In genomic region chr5:161541-162110, GRCh38 we compare ENCODE assay signal across 17 cellular contexts. TPM values are rescaled to one million over a fixed set of nuclear protein-coding genes. Genes with fewer than 3 reads are reported as not detected.
DNase-seq lines count a peak whose midpoint lies in the region; ATAC-seq and TF ChIP-seq lines count a peak whose summit lies in the region.
"Had no signal": no experiment of that assay in that cellular context is flagged by ENCODE, and none has a peak within 500 bp of the region (broad histone marks: within the 10 kb centered on the region; RNA-seq: fewer than 3 reads in every experiment).

No MANE protein-coding gene starts in this region.

- no peak overlapping the region for H3K27ac ChIP-seq in heart left ventricle
- no peak overlapping the region for H3K27ac ChIP-seq in RWPE2 (ENCODE audit: poor library complexity, severe bottlenecking)
- H3K27ac ChIP-seq in neural progenitor cell: no peak overlapping the region
- H3K27ac ChIP-seq: A549, HL-60, PC-9, SK-N-MC had no signal

- H3K36me3 ChIP-seq in heart left ventricle (no peaks in the 10 kb centered on the region), RWPE2 (ENCODE audit: low read depth) (no peaks in the 10 kb centered on the region), neural progenitor cell (peaks cover 3% of the 10 kb centered on the region)

- H3K27me3 ChIP-seq in heart left ventricle (peaks cover 0 to 16% (median 0%) of the 10 kb centered on the region in 9 donors), RWPE2 (ENCODE audit: insufficient read depth, poor library complexity, severe bottlenecking) (peaks cover 6% of the 10 kb centered on the region), neural progenitor cell (no peaks in the 10 kb centered on the region)

- WGBS in heart left ventricle, 4 donors: 89 to 92% (median 91%) methylated on average over 25 of the region's 25 CpGs

- ATAC-seq in heart left ventricle (no peak), RWPE2 (ENCODE audit: low read depth) (no peak), GM18870 (IDR thresholded peaks at IDR 0.05; ENCODE audit: unreplicated experiment) (no peak), HG03457 (IDR thresholded peaks at IDR 0.05; ENCODE audit: unreplicated experiment) (no peak)
- ATAC-seq in stimulated activated memory B cell treated with anti-CD40 and anti-IgM and Interleukin-4, amounts not matched to agents 10 μg/mL and 1 μg/mL and 100 μg/mL, for 72 hours: peak; percentile 10

- TF ChIP-seq CTCF in heart left ventricle (IDR thresholded peaks at IDR 0.05) (no peak), RWPE2 (IDR thresholded peaks at IDR 0.05; ENCODE audit: poor library complexity, severe bottlenecking) (no peak), neural progenitor cell (IDR thresholded peaks at IDR 0.05) (no peak)

- no peak overlapping the region for H3K4me3 ChIP-seq in heart left ventricle
- no peak overlapping the region for H3K4me3 ChIP-seq in RWPE2 (ENCODE audit: severe bottlenecking)
- no peak overlapping the region for H3K4me3 ChIP-seq in neural progenitor cell
- H3K4me3 ChIP-seq: A549, PC-9, SK-N-MC had no signal

- DNase-seq in cardiac septum (ENCODE audit: low spot score) (peak; percentile 71), heart left ventricle (no peak), RWPE2 (ENCODE audit: low spot score) (peak; percentile 49), neural progenitor cell (ENCODE audit: low spot score) (no peak), NCI-H1930 (lab: John Stamatoyannopoulos, UW) (no peak)
- DNase-seq: NCI-H1417, NCI-H2029 treated with DMSO at 0.1 percent for 48 hours, NCI-H510A treated with DMSO at 0.1 percent for 48 hours, PC-9 had no signal

- H2AFZ ChIP-seq in neural progenitor cell (replicated peaks): no peak overlapping the region
- H2AFZ ChIP-seq: PC-9 had no signal

- no peak overlapping the region for H3K4me3 Mint-ChIP-seq in neural progenitor cell
- H3K4me3 Mint-ChIP-seq in stimulated activated memory B cell treated with anti-CD40 and anti-IgM and Interleukin-4, amounts not matched to agents 10 μg/mL and 1 μg/mL and 100 μg/mL, for 72 hours: no peak overlapping the region
- H3K4me3 Mint-ChIP-seq: CD14-positive monocyte had no signal

- H3K4me2 ChIP-seq in neural progenitor cell: no peak overlapping the region
- H3K4me2 ChIP-seq: A549, PC-9 had no signal

- H3K27me3 Mint-ChIP-seq in neural progenitor cell (ENCODE audit: insufficient read depth, low read depth): peaks cover 8% of the 10 kb centered on the region
- H3K27me3 Mint-ChIP-seq in stimulated activated memory B cell treated with anti-CD40 and anti-IgM and Interleukin-4, amounts not matched to agents 10 μg/mL and 1 μg/mL and 100 μg/mL, for 72 hours: peaks cover 42% of the 10 kb centered on the region

- H4K20me1 ChIP-seq in neural progenitor cell (ENCODE audit: low read depth): no peaks in the 10 kb centered on the region

- H3F3A ChIP-seq in neural progenitor cell (ENCODE audit: low read depth): peaks cover 19% of the 10 kb centered on the region

- H3K36me3 Mint-ChIP-seq in neural progenitor cell: peaks cover 27% of the 10 kb centered on the region
- no peaks in the 10 kb centered on the region for H3K36me3 Mint-ChIP-seq in stimulated activated memory B cell treated with anti-CD40 and anti-IgM and Interleukin-4, amounts not matched to agents 10 μg/mL and 1 μg/mL and 100 μg/mL, for 72 hours
- H3K36me3 Mint-ChIP-seq: CD14-positive monocyte had no signal

- H3K79me2 ChIP-seq in neural progenitor cell (ENCODE audit: low read depth): no peaks in the 10 kb centered on the region

- peak overlapping the region; percentile 34 for H3K27ac Mint-ChIP-seq in neural progenitor cell
- no peak overlapping the region for H3K27ac Mint-ChIP-seq in stimulated activated memory B cell treated with anti-CD40 and anti-IgM and Interleukin-4, amounts not matched to agents 10 μg/mL and 1 μg/mL and 100 μg/mL, for 72 hours
- H3K27ac Mint-ChIP-seq: CD14-positive monocyte had no signal

- no peak for TF ChIP-seq POLR2A in heart left ventricle (IDR thresholded peaks at IDR 0.05)

- H3K4me1 Mint-ChIP-seq in neural progenitor cell: peaks cover 7% of the 10 kb centered on the region
- H3K4me1 Mint-ChIP-seq in stimulated activated memory B cell treated with anti-CD40 and anti-IgM and Interleukin-4, amounts not matched to agents 10 μg/mL and 1 μg/mL and 100 μg/mL, for 72 hours: no peaks in the 10 kb centered on the region
- H3K4me1 Mint-ChIP-seq: CD14-positive monocyte had no signal

- H3K9me3 Mint-ChIP-seq in neural progenitor cell: peaks cover 8% of the 10 kb centered on the region
- no peaks in the 10 kb centered on the region for H3K9me3 Mint-ChIP-seq in stimulated activated memory B cell treated with anti-CD40 and anti-IgM and Interleukin-4, amounts not matched to agents 10 μg/mL and 1 μg/mL and 100 μg/mL, for 72 hours

- H3K9me3 ChIP-seq in heart left ventricle: no peaks in the 10 kb centered on the region
- no peaks in the 10 kb centered on the region for H3K9me3 ChIP-seq in RWPE2 (ENCODE audit: severe bottlenecking)
- H3K9me3 ChIP-seq in neural progenitor cell (ENCODE audit: low read depth): no peaks in the 10 kb centered on the region
- H3K9me3 ChIP-seq: A549 had no signal

- no peak overlapping the region for H3K9ac ChIP-seq in neural progenitor cell

- intact Hi-C loops in cardiac septum (cut with DNase I): no loop called here
- intact Hi-C loops in heart left ventricle (cut with DNase I): no loop called here

- no peaks in the 10 kb centered on the region for H3K4me1 ChIP-seq in heart left ventricle
- H3K4me1 ChIP-seq in RWPE2 (ENCODE audit: insufficient read depth, poor library complexity, severe bottlenecking): no peaks in the 10 kb centered on the region
- H3K4me1 ChIP-seq in neural progenitor cell: no peaks in the 10 kb centered on the region
- H3K4me1 ChIP-seq: A549 had no signal

RNA-seq across cellular contexts. Expression of gene LRRC14B, which starts 29.7 kb away (rescaled TPM):
- total RNA-seq in cardiac septum (8.5 TPM), heart left ventricle (100 to 1,000 TPM in 2 of 9 donors, 10 to 100 TPM in 6, 1 to 10 TPM in 1; 7.6 to 133 (median 40.3) TPM), neural progenitor cell (ENCODE audit: low replicate concordance) (not detected in 2 replicates)
- polyA plus RNA-seq in heart left ventricle: 10 to 100 TPM in 1 of 2 donors, 1 to 10 TPM in 1; 6.1 to 50.3 TPM
- total RNA-seq: Daoy, PC-9 had no signal
- polyA plus RNA-seq: A549, CD14-positive monocyte had no signal

RNA-seq across cellular contexts. Expression of gene CCDC127, which starts 56.3 kb away (rescaled TPM):
- total RNA-seq in cardiac septum (9.6 TPM), heart left ventricle (10 to 100 TPM in 1 of 9 donors, 1 to 10 TPM in 8; 5.7 to 10.3 (median 7.5) TPM), neural progenitor cell (ENCODE audit: low replicate concordance) (7.0 TPM in 2 replicates)
- 1 to 10 TPM; 4.8 to 8.5 TPM for polyA plus RNA-seq in heart left ventricle

RNA-seq across cellular contexts. Expression of gene SDHA, which starts 56.5 kb away (rescaled TPM):
- total RNA-seq in cardiac septum (580 TPM), heart left ventricle (100 to 1,000 TPM; 422 to 854 (median 727) TPM), neural progenitor cell (ENCODE audit: low replicate concordance) (47.1 and 48.5 TPM in 2 replicates)
- 100 to 1,000 TPM; 276 to 861 TPM for polyA plus RNA-seq in heart left ventricle

Comparison
In these comparisons a context has a peak if more than half of its experiments do, and no peak if none do; other contexts are left out.
1. DNase-seq: peak in cardiac septum (single experiment) and RWPE2 (single experiment); none in heart left ventricle (0 of 5), neural progenitor cell (single experiment) and NCI-H1930 (0 of 2).